ENCODE assay signal across 12 cellular contexts in the genomic region with DNA sequence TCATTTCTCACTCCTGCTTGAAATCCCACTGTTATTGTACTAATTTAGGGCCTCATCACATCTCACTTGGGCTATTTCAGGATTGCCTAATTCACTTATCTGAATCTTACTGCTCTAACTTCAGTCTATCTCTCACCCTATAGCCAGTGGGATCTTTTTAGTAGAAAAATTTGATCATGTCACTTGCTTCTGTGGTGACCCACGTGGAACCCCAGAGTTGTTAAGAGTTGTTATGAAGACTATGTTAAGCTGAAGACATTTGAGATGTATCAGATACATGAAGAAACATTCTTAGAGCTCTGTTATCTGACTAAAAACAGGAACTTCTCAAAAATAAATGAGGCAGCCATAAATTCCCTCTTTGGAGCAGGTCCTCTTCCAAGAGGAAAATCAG.
DNase-seq lines count a peak whose midpoint lies in the region; ATAC-seq lines count a peak whose summit lies in the region.
"Had no signal": no experiment of that assay in that cellular context is flagged by ENCODE, and none has a peak within 500 bp of the region (broad histone marks: within the 10 kb centered on the region; RNA-seq: fewer than 3 reads in every experiment).

No MANE protein-coding gene starts in this region.

- no peaks in the 10 kb centered on the region for H3K27me3 Mint-ChIP-seq in stimulated activated memory B cell treated with anti-CD40 and anti-IgM and Interleukin-4, amounts not matched to agents 10 μg/mL and 1 μg/mL and 100 μg/mL, for 72 hours
- no peaks in the 10 kb centered on the region for H3K27me3 Mint-ChIP-seq in activated CD4-positive, alpha-beta memory T cell treated with anti-CD3 and anti-CD28 coated beads, Interleukin-2, amount 10 ng/mL, durations not matched to agents 7 days and 5 days
- no peaks in the 10 kb centered on the region for H3K27me3 Mint-ChIP-seq in activated CD4-positive, alpha-beta T cell treated with anti-CD3 and anti-CD28 coated beads for 36 hours
- H3K27me3 Mint-ChIP-seq: activated CD4-positive, alpha-beta memory T cell treated with anti-CD3 and anti-CD28 coated beads for 36 hours; activated naive CD8-positive, alpha-beta T cell treated with anti-CD3 and anti-CD28 coated beads for 36 hours had no signal

- H3K27ac Mint-ChIP-seq in stimulated activated memory B cell treated with anti-CD40 and anti-IgM and Interleukin-4, amounts not matched to agents 10 μg/mL and 1 μg/mL and 100 μg/mL, for 72 hours = peak overlapping the region; percentile 85
- H3K27ac Mint-ChIP-seq in activated CD4-positive, alpha-beta memory T cell treated with anti-CD3 and anti-CD28 coated beads, Interleukin-2, amount 10 ng/mL, durations not matched to agents 7 days and 5 days = no peak overlapping the region
- no peak overlapping the region for H3K27ac Mint-ChIP-seq in activated CD4-positive, alpha-beta T cell treated with anti-CD3 and anti-CD28 coated beads for 36 hours
- H3K27ac Mint-ChIP-seq: activated CD4-positive, alpha-beta memory T cell treated with anti-CD3 and anti-CD28 coated beads for 36 hours; activated naive CD8-positive, alpha-beta T cell treated with anti-CD3 and anti-CD28 coated beads for 36 hours had no signal

- ATAC-seq in GM19324 (IDR thresholded peaks at IDR 0.05; ENCODE audit: low FRiP score, unreplicated experiment) (peak; percentile 22), HG02623 (IDR thresholded peaks at IDR 0.05; ENCODE audit: unreplicated experiment) (peak; percentile 22), HG03354 (IDR thresholded peaks at IDR 0.05; ENCODE audit: poor library complexity, severe bottlenecking, unreplicated experiment) (peak; percentile 55)
- ATAC-seq in stimulated activated memory B cell treated with anti-CD40 and anti-IgM and Interleukin-4, amounts not matched to agents 10 μg/mL and 1 μg/mL and 100 μg/mL, for 72 hours = peak; percentile 71
- no peak for ATAC-seq in activated CD4-positive, alpha-beta T cell treated with anti-CD3 and anti-CD28 coated beads for 36 hours

- intact Hi-C loops in activated CD4-positive, alpha-beta T cell treated with anti-CD3 and anti-CD28 coated beads for 36 hours (cut with DNase I, micrococcal nuclease) = no loop called here

- CTCF ChIA-PET in activated CD4-positive, alpha-beta memory T cell treated with anti-CD3 and anti-CD28 coated beads, Interleukin-2, amount 10 ng/mL, durations not matched to agents 7 days and 5 days (lab: Charles Lee) = no interaction called here
- CTCF ChIA-PET in activated CD4-positive, alpha-beta T cell treated with anti-CD3 and anti-CD28 coated beads for 36 hours (lab: Charles Lee) = no interaction called here

- DNase-seq in activated CD4-positive, alpha-beta memory T cell treated with anti-CD3 and anti-CD28 coated beads, Interleukin-2, amount 10 ng/mL, durations not matched to agents 7 days and 5 days = no peak
- DNase-seq in activated CD4-positive, alpha-beta T cell treated with anti-CD3 and anti-CD28 coated beads for 36 hours = no peak
- DNase-seq in NK-92 treated with Interleukin-12 subunit alpha and Interleukin-12 subunit beta, amount 100 ng/mL, for 24 hours (lab: John Stamatoyannopoulos, UW) = no peak
- DNase-seq: activated CD4-positive, alpha-beta memory T cell treated with anti-CD3 and anti-CD28 coated beads for 36 hours; activated naive CD8-positive, alpha-beta T cell treated with anti-CD3 and anti-CD28 coated beads for 36 hours; NCI-H510A treated with DMSO at 0.1 percent for 48 hours; stimulated activated CD4-positive, alpha-beta T cell treated with anti-CD3 and anti-CD28 coated beads, Interleukin-15, amount 100 ng/mL, for 24 hours; stimulated activated naive CD4-positive, alpha-beta T cell had no signal

- no peaks in the 10 kb centered on the region for H3K36me3 Mint-ChIP-seq in stimulated activated memory B cell treated with anti-CD40 and anti-IgM and Interleukin-4, amounts not matched to agents 10 μg/mL and 1 μg/mL and 100 μg/mL, for 72 hours
- H3K36me3 Mint-ChIP-seq in activated CD4-positive, alpha-beta memory T cell treated with anti-CD3 and anti-CD28 coated beads, Interleukin-2, amount 10 ng/mL, durations not matched to agents 7 days and 5 days (ENCODE audit: low read depth) = no peaks in the 10 kb centered on the region
- no peaks in the 10 kb centered on the region for H3K36me3 Mint-ChIP-seq in activated CD4-positive, alpha-beta T cell treated with anti-CD3 and anti-CD28 coated beads for 36 hours (ENCODE audit: low read depth)
- H3K36me3 Mint-ChIP-seq: activated CD4-positive, alpha-beta memory T cell treated with anti-CD3 and anti-CD28 coated beads for 36 hours; activated naive CD8-positive, alpha-beta T cell treated with anti-CD3 and anti-CD28 coated beads for 36 hours had no signal

- POLR2A ChIA-PET in activated CD4-positive, alpha-beta memory T cell treated with anti-CD3 and anti-CD28 coated beads, Interleukin-2, amount 10 ng/mL, durations not matched to agents 7 days and 5 days (lab: Charles Lee) = no interaction called here
- POLR2A ChIA-PET in activated CD4-positive, alpha-beta T cell treated with anti-CD3 and anti-CD28 coated beads for 36 hours (lab: Charles Lee) = no interaction called here

- H3K4me3 Mint-ChIP-seq in stimulated activated memory B cell treated with anti-CD40 and anti-IgM and Interleukin-4, amounts not matched to agents 10 μg/mL and 1 μg/mL and 100 μg/mL, for 72 hours = no peak overlapping the region
- no peak overlapping the region for H3K4me3 Mint-ChIP-seq in activated CD4-positive, alpha-beta memory T cell treated with anti-CD3 and anti-CD28 coated beads, Interleukin-2, amount 10 ng/mL, durations not matched to agents 7 days and 5 days
- no peak overlapping the region for H3K4me3 Mint-ChIP-seq in activated CD4-positive, alpha-beta T cell treated with anti-CD3 and anti-CD28 coated beads for 36 hours
- H3K4me3 Mint-ChIP-seq: activated CD4-positive, alpha-beta memory T cell treated with anti-CD3 and anti-CD28 coated beads for 36 hours; activated naive CD8-positive, alpha-beta T cell treated with anti-CD3 and anti-CD28 coated beads for 36 hours had no signal

- H3K4me1 Mint-ChIP-seq in stimulated activated memory B cell treated with anti-CD40 and anti-IgM and Interleukin-4, amounts not matched to agents 10 μg/mL and 1 μg/mL and 100 μg/mL, for 72 hours = peaks cover 19% of the 10 kb centered on the region
- H3K4me1 Mint-ChIP-seq in activated CD4-positive, alpha-beta memory T cell treated with anti-CD3 and anti-CD28 coated beads, Interleukin-2, amount 10 ng/mL, durations not matched to agents 7 days and 5 days = peaks cover 1% of the 10 kb centered on the region
- H3K4me1 Mint-ChIP-seq in activated CD4-positive, alpha-beta T cell treated with anti-CD3 and anti-CD28 coated beads for 36 hours = no peaks in the 10 kb centered on the region
- H3K4me1 Mint-ChIP-seq: activated naive CD8-positive, alpha-beta T cell treated with anti-CD3 and anti-CD28 coated beads for 36 hours had no signal

- H3K9me3 Mint-ChIP-seq in stimulated activated memory B cell treated with anti-CD40 and anti-IgM and Interleukin-4, amounts not matched to agents 10 μg/mL and 1 μg/mL and 100 μg/mL, for 72 hours = peaks cover 3% of the 10 kb centered on the region
- H3K9me3 Mint-ChIP-seq in activated CD4-positive, alpha-beta memory T cell treated with anti-CD3 and anti-CD28 coated beads, Interleukin-2, amount 10 ng/mL, durations not matched to agents 7 days and 5 days = peaks cover 5% of the 10 kb centered on the region
- H3K9me3 Mint-ChIP-seq in activated CD4-positive, alpha-beta T cell treated with anti-CD3 and anti-CD28 coated beads for 36 hours (ENCODE audit: low read depth) = peaks cover 19% of the 10 kb centered on the region
